ENCODE assay signal across 14 cellular contexts in genomic region chr21:26405071-26405470, GRCh38.
DNase-seq lines count a peak whose midpoint lies in the region; ATAC-seq and TF ChIP-seq lines count a peak whose summit lies in the region.
"Had no signal": no experiment of that assay in that cellular context is flagged by ENCODE, and none has a peak within 500 bp of the region (broad histone marks: within the 10 kb centered on the region; RNA-seq: fewer than 3 reads in every experiment).

No MANE protein-coding gene starts in this region.

- DNase-seq in mammary epithelial cell, result peak; percentile 30
- no peak for DNase-seq in MCF 10A (ENCODE audit: unreplicated experiment)
- peak; percentile 51 for DNase-seq in amniotic epithelial cell (ENCODE audit: low read depth)
- DNase-seq in islet precursor cell, result peak; percentile 80
- DNase-seq in WERI-Rb-1, result no peak
- no peak for DNase-seq in D341Med (ENCODE audit: low spot score)
- DNase-seq: activated CD4-positive, alpha-beta T cell treated with anti-CD3 and anti-CD28 coated beads for 1 hour; effector CD8-positive, alpha-beta T cell; heart left ventricle; lower lobe of right lung had no signal

- H2AFZ ChIP-seq in mammary epithelial cell (ENCODE audit: low read depth, low read length), result peak overlapping the region; percentile 52

- H3K27me3 ChIP-seq in mammary epithelial cell (ENCODE audit: insufficient read depth, low read length) (no peaks in the 10 kb centered on the region), WERI-Rb-1 (ENCODE audit: insufficient read depth, low read depth, severe bottlenecking) (no peaks in the 10 kb centered on the region)
- H3K27me3 ChIP-seq: heart left ventricle had no signal

- H3K9me3 Mint-ChIP-seq in MCF 10A (ENCODE audit: unreplicated experiment), result no peaks in the 10 kb centered on the region

- H3K4me2 ChIP-seq in mammary epithelial cell (ENCODE audit: insufficient read depth, low read depth, low read length), result no peak overlapping the region

- CTCF ChIA-PET in mammary epithelial cell (lab: Charles Lee; ENCODE audit: low non-redundant PET), result interaction anchor here (0.6 kb wide), 1 partner anchor 158 kb away, joined by 13 read pairs; no protein-coding TSS in a partner anchor
- CTCF ChIA-PET in MCF 10A (lab: Yijun Ruan, JAX), result no interaction called here

- POLR2A ChIA-PET in MCF 10A (lab: Yijun Ruan, JAX), result interaction anchor here (1.0 to 2.0 kb wide), 8 partner anchors 9 to 236 kb away, joined by 3 to 16 read pairs (median 4); no protein-coding TSS in a partner anchor

- H3K27ac Mint-ChIP-seq in MCF 10A (ENCODE audit: low read depth, unreplicated experiment), result no peak overlapping the region
- H3K27ac Mint-ChIP-seq: activated T-cell treated with anti-CD3 and anti-CD28 coated beads, Interleukin-2, amount 50 U/mL, for 72 hours had no signal

- no peak overlapping the region for H3K4me3 Mint-ChIP-seq in MCF 10A (ENCODE audit: unreplicated experiment)

- no peak overlapping the region for H3K9ac ChIP-seq in mammary epithelial cell (ENCODE audit: insufficient read depth, low read length)

- H3K27ac ChIP-seq in mammary epithelial cell (ENCODE audit: insufficient read depth, low read depth, low read length) (peak overlapping the region; percentile 74), WERI-Rb-1 (no peak overlapping the region)
- H3K27ac ChIP-seq: lower lobe of right lung, thoracic aorta had no signal

- whole genome bisulfite sequencing in mammary epithelial cell (ENCODE audit: low coverage, missing lambda C conversion rate), result 62% methylated on average over 4 of the region's 4 CpGs

- ATAC-seq in HG03442 (IDR thresholded peaks at IDR 0.05; ENCODE audit: unreplicated experiment) (no peak), HG03139 (IDR thresholded peaks at IDR 0.05; ENCODE audit: unreplicated experiment) (no peak)

- H3K36me3 Mint-ChIP-seq in MCF 10A (ENCODE audit: insufficient read depth, unreplicated experiment), result peaks cover under 1% of the 10 kb centered on the region

- no peaks in the 10 kb centered on the region for H4K20me1 ChIP-seq in mammary epithelial cell (ENCODE audit: insufficient read depth, low read length)

- H3K79me2 ChIP-seq in mammary epithelial cell (ENCODE audit: insufficient read depth, low read length), result peaks cover 2% of the 10 kb centered on the region

- in situ Hi-C loops in mammary epithelial cell (cut with MboI; ENCODE audit: low sequenced_read_pairs in 2 of 2), result no loop called here

- no peaks in the 10 kb centered on the region for H3K9me3 ChIP-seq in mammary epithelial cell (replicated peaks; ENCODE audit: insufficient read depth, low read length)
- peaks cover 2% of the 10 kb centered on the region for H3K9me3 ChIP-seq in WERI-Rb-1 (ENCODE audit: severe bottlenecking)
- H3K9me3 ChIP-seq: lower lobe of right lung, thoracic aorta had no signal

- H3K27me3 Mint-ChIP-seq in MCF 10A (ENCODE audit: insufficient read depth, unreplicated experiment), result no peaks in the 10 kb centered on the region

- H3K4me3 ChIP-seq in mammary epithelial cell (replicated peaks in 1 of 3; ENCODE audit: insufficient read depth in 1 of 3, low read depth in 2 of 3, low read length in 3 of 3), result no peak overlapping the region
- H3K4me3 ChIP-seq in WERI-Rb-1 (ENCODE audit: low read depth, low read length), result no peak overlapping the region
- H3K4me3 ChIP-seq: heart left ventricle, lower lobe of right lung had no signal

- BruUV-seq in mammary epithelial cell (replicated peaks; lab: Mats Ljungman, UMichigan) (no TSS peak), MCF 10A (replicated peaks; lab: Mats Ljungman, UMichigan) (no TSS peak)

- H3K36me3 ChIP-seq in mammary epithelial cell (ENCODE audit: insufficient read depth, low read length) (no peaks in the 10 kb centered on the region), WERI-Rb-1 (no peaks in the 10 kb centered on the region)
- H3K36me3 ChIP-seq: heart left ventricle, lower lobe of right lung, thoracic aorta had no signal

- H3K4me1 Mint-ChIP-seq in MCF 10A (ENCODE audit: insufficient read depth, unreplicated experiment), result peaks cover 14% of the 10 kb centered on the region

- peaks cover 15% of the 10 kb centered on the region for H3K4me1 ChIP-seq in mammary epithelial cell (ENCODE audit: insufficient read depth, low read length)
- H3K4me1 ChIP-seq: lower lobe of right lung had no signal

- intact Hi-C loops in mammary epithelial cell (cut with micrococcal nuclease), result loop anchor here (5.0 to 10.0 kb wide), 4 partner anchors 42 to 233 kb away; partner anchors contain the start of gene APP
- intact Hi-C loops in MCF 10A (cut with micrococcal nuclease), result loop anchor here (10.0 kb wide), 1 partner anchor 230 kb away; the partner anchor contains the start of gene APP

- no peak for TF ChIP-seq CTCF in mammary epithelial cell (conservative IDR thresholded peaks at IDR 0.05 in 1 of 2, IDR thresholded peaks at IDR 0.05 in 1 of 2; ENCODE audit: extremely low read depth in 1 of 2, insufficient read depth in 1 of 2, low read depth in 1 of 2, low read length in 2 of 2)
- TF ChIP-seq CTCF in MCF 10A (IDR thresholded peaks at IDR 0.05; ENCODE audit: unreplicated experiment), result no peak
- no peak for TF ChIP-seq CTCF in WERI-Rb-1 (IDR thresholded peaks at IDR 0.05; ENCODE audit: low read depth, low read length)

- dilution Hi-C loops in mammary epithelial cell (cut with HindIII; ENCODE audit: low sequenced_read_pairs), result no loop called here

Comparison
In these comparisons a context has a peak if more than half of its experiments do, and no peak if none do; other contexts are left out.
1. DNase-seq: peak in mammary epithelial cell (single experiment), amniotic epithelial cell (single experiment) and islet precursor cell (single experiment); none in MCF 10A (single experiment), WERI-Rb-1 (single experiment) and D341Med (single experiment).